ENCODE assay signal across 1 cellular context in the genomic region with DNA sequence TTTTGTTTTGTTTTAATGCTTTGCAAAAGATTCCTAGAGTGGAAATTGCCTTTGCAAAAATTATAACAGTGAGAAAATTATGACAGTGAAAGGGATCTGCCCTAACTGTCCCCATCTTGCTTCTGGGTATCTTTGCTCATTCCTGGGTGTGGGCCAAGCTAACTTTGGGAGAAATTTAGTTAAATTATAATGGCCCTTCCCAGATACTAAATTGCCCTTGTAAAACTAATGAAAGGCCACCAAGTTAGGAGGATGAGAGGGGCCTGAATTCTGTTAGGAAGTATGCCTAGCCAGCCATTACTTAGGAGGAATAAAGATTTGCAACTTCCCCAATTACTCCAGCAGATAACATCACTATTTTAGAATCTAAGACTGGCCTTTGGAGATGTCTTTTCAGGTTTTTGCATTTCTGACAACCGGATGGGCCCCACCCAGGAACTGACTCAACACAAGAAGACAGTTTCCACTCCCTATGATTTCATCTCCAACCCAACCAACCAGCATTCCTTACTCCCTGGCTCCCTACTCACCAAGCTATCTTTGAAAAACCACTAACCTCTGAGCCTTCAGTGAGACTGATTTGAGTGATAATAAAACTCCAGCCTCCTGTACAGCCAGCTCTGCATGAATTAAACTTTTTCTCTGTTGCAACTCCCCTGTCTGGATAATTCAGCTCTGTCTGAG.
A peak's percentile ranks its signal among the peaks of the same experiment; 100 is the strongest.
TF ChIP-seq lines count a peak whose summit lies in the region.

No MANE protein-coding gene starts in this region.

TF ChIP-seq in K562, 482 proteins besides CTCF, POLR2A, EP300 and RAD21 (continued from another document and continues in another):
- TF ChIP-seq, protein P1, sequence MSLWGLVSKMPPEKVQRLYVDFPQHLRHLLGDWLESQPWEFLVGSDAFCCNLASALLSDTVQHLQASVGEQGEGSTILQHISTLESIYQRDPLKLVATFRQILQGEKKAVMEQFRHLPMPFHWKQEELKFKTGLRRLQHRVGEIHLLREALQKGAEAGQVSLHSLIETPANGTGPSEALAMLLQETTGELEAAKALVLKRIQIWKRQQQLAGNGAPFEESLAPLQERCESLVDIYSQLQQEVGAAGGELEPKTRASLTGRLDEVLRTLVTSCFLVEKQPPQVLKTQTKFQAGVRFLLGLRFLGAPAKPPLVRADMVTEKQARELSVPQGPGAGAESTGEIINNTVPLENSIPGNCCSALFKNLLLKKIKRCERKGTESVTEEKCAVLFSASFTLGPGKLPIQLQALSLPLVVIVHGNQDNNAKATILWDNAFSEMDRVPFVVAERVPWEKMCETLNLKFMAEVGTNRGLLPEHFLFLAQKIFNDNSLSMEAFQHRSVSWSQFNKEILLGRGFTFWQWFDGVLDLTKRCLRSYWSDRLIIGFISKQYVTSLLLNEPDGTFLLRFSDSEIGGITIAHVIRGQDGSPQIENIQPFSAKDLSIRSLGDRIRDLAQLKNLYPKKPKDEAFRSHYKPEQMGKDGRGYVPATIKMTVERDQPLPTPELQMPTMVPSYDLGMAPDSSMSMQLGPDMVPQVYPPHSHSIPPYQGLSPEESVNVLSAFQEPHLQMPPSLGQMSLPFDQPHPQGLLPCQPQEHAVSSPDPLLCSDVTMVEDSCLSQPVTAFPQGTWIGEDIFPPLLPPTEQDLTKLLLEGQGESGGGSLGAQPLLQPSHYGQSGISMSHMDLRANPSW (CRISPR knock-in tag; IDR thresholded peaks at IDR 0.05) = no peak
- TF ChIP-seq RBFOX2 (IDR thresholded peaks at IDR 0.05; ENCODE audit: low read depth, low read length) (no peak), KLF1 (tag; IDR thresholded peaks at IDR 0.05) (peak; percentile 86), EGR1 (conservative IDR thresholded peaks at IDR 0.05) (no peak), ZNF766 (CRISPR knock-in tag; conservative IDR thresholded peaks at IDR 0.05) (peak; percentile 66), NUFIP1 (IDR thresholded peaks at IDR 0.05; ENCODE audit: partially characterized antibody) (no peak), PHTF2 (CRISPR knock-in tag; IDR thresholded peaks at IDR 0.05) (no peak), RFX7 (CRISPR knock-in tag; IDR thresholded peaks at IDR 0.05) (no peak), ZNF146 (CRISPR knock-in tag; IDR thresholded peaks at IDR 0.05; ENCODE audit: unreplicated experiment) (no peak), DMBX1 (CRISPR knock-in tag; IDR thresholded peaks at IDR 0.05; ENCODE audit: borderline replicate concordance) (peak; percentile 50; the same call in 1 of the 2 replicates), ZNF212 (CRISPR knock-in tag; IDR thresholded peaks at IDR 0.05) (no peak), TBP (optimal IDR thresholded peaks at IDR 0.05; ENCODE audit: low read depth, low read length) (no peak), CTCFL (IDR thresholded peaks at IDR 0.05; ENCODE audit: borderline replicate concordance, insufficient read depth, low read depth, low read length, poor library complexity, severe bottlenecking) (no peak), ZBTB1 (CRISPR knock-in tag; IDR thresholded peaks at IDR 0.05; ENCODE audit: borderline replicate concordance, low read depth) (no peak), HDAC2 (IDR thresholded peaks at IDR 0.05) (no peak), HNRNPK (IDR thresholded peaks at IDR 0.05; ENCODE audit: low read depth, low read length, poor library complexity, severe bottlenecking) (no peak), ZC3H4 (CRISPR knock-in tag; IDR thresholded peaks at IDR 0.05; ENCODE audit: borderline replicate concordance) (no peak), ZNF280B (CRISPR knock-in tag; IDR thresholded peaks at IDR 0.05) (no peak), ESRRB (CRISPR knock-in tag; IDR thresholded peaks at IDR 0.05; ENCODE audit: borderline replicate concordance) (no peak), NFIC (IDR thresholded peaks at IDR 0.05) (no peak), HCFC1 (IDR thresholded peaks at IDR 0.05; ENCODE audit: low read depth, low read length) (no peak), ZNF561 (CRISPR knock-in tag; conservative IDR thresholded peaks at IDR 0.05) (no peak), ETV6 (IDR thresholded peaks at IDR 0.05; ENCODE audit: borderline replicate concordance in 1 of 2, low read depth in 2 of 2, low read length in 1 of 2) (no peak), ETV6 (CRISPR knock-in tag; IDR thresholded peaks at IDR 0.05; ENCODE audit: borderline replicate concordance) (no peak), FOSL1 (tag; conservative IDR thresholded peaks at IDR 0.05) (peak; percentile 88), SIX5 (IDR thresholded peaks at IDR 0.05; ENCODE audit: borderline replicate concordance in 1 of 2, insufficient read depth in 1 of 2, low read depth in 1 of 2, low read length in 2 of 2) (no peak), ZNF436 (CRISPR knock-in tag; IDR thresholded peaks at IDR 0.05) (no peak), ZNF274 (IDR thresholded peaks at IDR 0.05; ENCODE audit: borderline replicate concordance, low read depth, low read length) (no peak), L3MBTL2 (IDR thresholded peaks at IDR 0.05) (no peak), ZNF75A (CRISPR knock-in tag; IDR thresholded peaks at IDR 0.05) (no peak), HNRNPL (IDR thresholded peaks at IDR 0.05; ENCODE audit: low read depth, low read length) (no peak), ZNF589 (CRISPR knock-in tag; IDR thresholded peaks at IDR 0.05; ENCODE audit: low read depth) (no peak), ZNF165 (CRISPR knock-in tag; IDR thresholded peaks at IDR 0.05; ENCODE audit: borderline replicate concordance) (no peak), XRCC5 (IDR thresholded peaks at IDR 0.05; ENCODE audit: low read depth, low read length) (no peak), CBX3 (IDR thresholded peaks at IDR 0.05; ENCODE audit: borderline replicate concordance in 1 of 2, low read length in 2 of 2) (no peak)
- TF ChIP-seq, protein P2, sequence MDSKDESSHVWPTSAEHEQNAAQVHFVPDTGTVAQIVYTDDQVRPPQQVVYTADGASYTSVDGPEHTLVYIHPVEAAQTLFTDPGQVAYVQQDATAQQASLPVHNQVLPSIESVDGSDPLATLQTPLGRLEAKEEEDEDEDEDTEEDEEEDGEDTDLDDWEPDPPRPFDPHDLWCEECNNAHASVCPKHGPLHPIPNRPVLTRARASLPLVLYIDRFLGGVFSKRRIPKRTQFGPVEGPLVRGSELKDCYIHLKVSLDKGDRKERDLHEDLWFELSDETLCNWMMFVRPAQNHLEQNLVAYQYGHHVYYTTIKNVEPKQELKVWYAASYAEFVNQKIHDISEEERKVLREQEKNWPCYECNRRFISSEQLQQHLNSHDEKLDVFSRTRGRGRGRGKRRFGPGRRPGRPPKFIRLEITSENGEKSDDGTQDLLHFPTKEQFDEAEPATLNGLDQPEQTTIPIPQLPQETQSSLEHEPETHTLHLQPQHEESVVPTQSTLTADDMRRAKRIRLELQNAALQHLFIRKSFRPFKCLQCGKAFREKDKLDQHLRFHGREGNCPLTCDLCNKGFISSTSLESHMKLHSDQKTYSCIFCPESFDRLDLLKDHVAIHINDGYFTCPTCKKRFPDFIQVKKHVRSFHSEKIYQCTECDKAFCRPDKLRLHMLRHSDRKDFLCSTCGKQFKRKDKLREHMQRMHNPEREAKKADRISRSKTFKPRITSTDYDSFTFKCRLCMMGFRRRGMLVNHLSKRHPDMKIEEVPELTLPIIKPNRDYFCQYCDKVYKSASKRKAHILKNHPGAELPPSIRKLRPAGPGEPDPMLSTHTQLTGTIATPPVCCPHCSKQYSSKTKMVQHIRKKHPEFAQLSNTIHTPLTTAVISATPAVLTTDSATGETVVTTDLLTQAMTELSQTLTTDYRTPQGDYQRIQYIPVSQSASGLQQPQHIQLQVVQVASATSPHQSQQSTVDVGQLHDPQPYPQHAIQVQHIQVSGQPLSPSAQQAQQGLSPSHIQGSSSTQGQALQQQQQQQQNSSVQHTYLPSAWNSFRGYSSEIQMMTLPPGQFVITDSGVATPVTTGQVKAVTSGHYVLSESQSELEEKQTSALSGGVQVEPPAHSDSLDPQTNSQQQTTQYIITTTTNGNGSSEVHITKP (IDR thresholded peaks at IDR 0.05; ENCODE audit: partially characterized antibody) = no peak
- TF ChIP-seq, protein P3, sequence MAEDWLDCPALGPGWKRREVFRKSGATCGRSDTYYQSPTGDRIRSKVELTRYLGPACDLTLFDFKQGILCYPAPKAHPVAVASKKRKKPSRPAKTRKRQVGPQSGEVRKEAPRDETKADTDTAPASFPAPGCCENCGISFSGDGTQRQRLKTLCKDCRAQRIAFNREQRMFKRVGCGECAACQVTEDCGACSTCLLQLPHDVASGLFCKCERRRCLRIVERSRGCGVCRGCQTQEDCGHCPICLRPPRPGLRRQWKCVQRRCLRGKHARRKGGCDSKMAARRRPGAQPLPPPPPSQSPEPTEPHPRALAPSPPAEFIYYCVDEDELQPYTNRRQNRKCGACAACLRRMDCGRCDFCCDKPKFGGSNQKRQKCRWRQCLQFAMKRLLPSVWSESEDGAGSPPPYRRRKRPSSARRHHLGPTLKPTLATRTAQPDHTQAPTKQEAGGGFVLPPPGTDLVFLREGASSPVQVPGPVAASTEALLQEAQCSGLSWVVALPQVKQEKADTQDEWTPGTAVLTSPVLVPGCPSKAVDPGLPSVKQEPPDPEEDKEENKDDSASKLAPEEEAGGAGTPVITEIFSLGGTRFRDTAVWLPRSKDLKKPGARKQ (CRISPR knock-in tag; IDR thresholded peaks at IDR 0.05) = no peak
- TF ChIP-seq, protein P4, sequence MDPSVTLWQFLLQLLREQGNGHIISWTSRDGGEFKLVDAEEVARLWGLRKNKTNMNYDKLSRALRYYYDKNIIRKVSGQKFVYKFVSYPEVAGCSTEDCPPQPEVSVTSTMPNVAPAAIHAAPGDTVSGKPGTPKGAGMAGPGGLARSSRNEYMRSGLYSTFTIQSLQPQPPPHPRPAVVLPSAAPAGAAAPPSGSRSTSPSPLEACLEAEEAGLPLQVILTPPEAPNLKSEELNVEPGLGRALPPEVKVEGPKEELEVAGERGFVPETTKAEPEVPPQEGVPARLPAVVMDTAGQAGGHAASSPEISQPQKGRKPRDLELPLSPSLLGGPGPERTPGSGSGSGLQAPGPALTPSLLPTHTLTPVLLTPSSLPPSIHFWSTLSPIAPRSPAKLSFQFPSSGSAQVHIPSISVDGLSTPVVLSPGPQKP (CRISPR knock-in tag; IDR thresholded peaks at IDR 0.05) = no peak
- TF ChIP-seq, protein P5, sequence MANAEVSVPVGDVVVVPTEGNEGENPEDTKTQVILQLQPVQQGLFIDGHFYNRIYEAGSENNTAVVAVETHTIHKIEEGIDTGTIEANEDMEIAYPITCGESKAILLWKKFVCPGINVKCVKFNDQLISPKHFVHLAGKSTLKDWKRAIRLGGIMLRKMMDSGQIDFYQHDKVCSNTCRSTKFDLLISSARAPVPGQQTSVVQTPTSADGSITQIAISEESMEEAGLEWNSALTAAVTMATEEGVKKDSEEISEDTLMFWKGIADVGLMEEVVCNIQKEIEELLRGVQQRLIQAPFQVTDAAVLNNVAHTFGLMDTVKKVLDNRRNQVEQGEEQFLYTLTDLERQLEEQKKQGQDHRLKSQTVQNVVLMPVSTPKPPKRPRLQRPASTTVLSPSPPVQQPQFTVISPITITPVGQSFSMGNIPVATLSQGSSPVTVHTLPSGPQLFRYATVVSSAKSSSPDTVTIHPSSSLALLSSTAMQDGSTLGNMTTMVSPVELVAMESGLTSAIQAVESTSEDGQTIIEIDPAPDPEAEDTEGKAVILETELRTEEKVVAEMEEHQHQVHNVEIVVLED (CRISPR knock-in tag; IDR thresholded peaks at IDR 0.05) = 0 out of 2 replicates have a peak, but pooled peaks have one; percentile 28
- TF ChIP-seq, protein P6, sequence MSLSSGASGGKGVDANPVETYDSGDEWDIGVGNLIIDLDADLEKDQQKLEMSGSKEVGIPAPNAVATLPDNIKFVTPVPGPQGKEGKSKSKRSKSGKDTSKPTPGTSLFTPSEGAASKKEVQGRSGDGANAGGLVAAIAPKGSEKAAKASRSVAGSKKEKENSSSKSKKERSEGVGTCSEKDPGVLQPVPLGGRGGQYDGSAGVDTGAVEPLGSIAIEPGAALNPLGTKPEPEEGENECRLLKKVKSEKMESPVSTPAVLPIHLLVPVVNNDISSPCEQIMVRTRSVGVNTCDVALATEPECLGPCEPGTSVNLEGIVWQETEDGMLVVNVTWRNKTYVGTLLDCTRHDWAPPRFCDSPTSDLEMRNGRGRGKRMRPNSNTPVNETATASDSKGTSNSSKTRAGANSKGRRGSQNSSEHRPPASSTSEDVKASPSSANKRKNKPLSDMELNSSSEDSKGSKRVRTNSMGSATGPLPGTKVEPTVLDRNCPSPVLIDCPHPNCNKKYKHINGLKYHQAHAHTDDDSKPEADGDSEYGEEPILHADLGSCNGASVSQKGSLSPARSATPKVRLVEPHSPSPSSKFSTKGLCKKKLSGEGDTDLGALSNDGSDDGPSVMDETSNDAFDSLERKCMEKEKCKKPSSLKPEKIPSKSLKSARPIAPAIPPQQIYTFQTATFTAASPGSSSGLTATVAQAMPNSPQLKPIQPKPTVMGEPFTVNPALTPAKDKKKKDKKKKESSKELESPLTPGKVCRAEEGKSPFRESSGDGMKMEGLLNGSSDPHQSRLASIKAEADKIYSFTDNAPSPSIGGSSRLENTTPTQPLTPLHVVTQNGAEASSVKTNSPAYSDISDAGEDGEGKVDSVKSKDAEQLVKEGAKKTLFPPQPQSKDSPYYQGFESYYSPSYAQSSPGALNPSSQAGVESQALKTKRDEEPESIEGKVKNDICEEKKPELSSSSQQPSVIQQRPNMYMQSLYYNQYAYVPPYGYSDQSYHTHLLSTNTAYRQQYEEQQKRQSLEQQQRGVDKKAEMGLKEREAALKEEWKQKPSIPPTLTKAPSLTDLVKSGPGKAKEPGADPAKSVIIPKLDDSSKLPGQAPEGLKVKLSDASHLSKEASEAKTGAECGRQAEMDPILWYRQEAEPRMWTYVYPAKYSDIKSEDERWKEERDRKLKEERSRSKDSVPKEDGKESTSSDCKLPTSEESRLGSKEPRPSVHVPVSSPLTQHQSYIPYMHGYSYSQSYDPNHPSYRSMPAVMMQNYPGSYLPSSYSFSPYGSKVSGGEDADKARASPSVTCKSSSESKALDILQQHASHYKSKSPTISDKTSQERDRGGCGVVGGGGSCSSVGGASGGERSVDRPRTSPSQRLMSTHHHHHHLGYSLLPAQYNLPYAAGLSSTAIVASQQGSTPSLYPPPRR (CRISPR knock-in tag; IDR thresholded peaks at IDR 0.05; ENCODE audit: borderline replicate concordance) = no peak
